Comparison of ENCODE assay signal across 21 cellular contexts in genomic region chr9:83701286-83701685, GRCh38. TPM values are rescaled to one million over a fixed set of nuclear protein-coding genes. Genes with fewer than 3 reads are reported as not detected.
DNase-seq lines count a peak whose midpoint lies in the region; ATAC-seq, FAIRE-seq and TF ChIP-seq lines count a peak whose summit lies in the region.
"Had no signal": no experiment of that assay in that cellular context is flagged by ENCODE, and none has a peak within 500 bp of the region (broad histone marks: within the 10 kb centered on the region; RNA-seq: fewer than 3 reads in every experiment).

No MANE protein-coding gene starts in this region.

- dilution Hi-C loops in endothelial cell of umbilical vein (cut with MboI; ENCODE audit: extremely low pct_ligation_motif_present, low sequenced_read_pairs): no loop called here

- peak overlapping the region; percentile 91 for H3K4me2 ChIP-seq in Loucy (ENCODE audit: low read depth, low read length, poor library complexity, severe bottlenecking)
- peak overlapping the region; percentile 46 for H3K4me2 ChIP-seq in endothelial cell of umbilical vein (ENCODE audit: insufficient read depth, low read length)

- BruUV-seq in endothelial cell of umbilical vein (replicated peaks; lab: Mats Ljungman, UMichigan): no TSS peak

- H3K79me2 ChIP-seq in Loucy (ENCODE audit: insufficient read depth, low read length) (peaks cover 100% of the 10 kb centered on the region), endothelial cell of umbilical vein (ENCODE audit: control insufficient read depth, insufficient read depth, low read length) (peaks cover 100% of the 10 kb centered on the region)

- TF ChIP-seq POLR2A in endothelial cell of umbilical vein (IDR thresholded peaks at IDR 0.05; ENCODE audit: low read depth, low read length): no peak

- H3K4me3 Mint-ChIP-seq in activated naive CD8-positive, alpha-beta T cell: peak overlapping the region; percentile 35
- H3K4me3 Mint-ChIP-seq in activated naive CD8-positive, alpha-beta T cell treated with anti-CD3 and anti-CD28 coated beads for 36 hours: no peak overlapping the region

- H4K20me1 ChIP-seq in Loucy (ENCODE audit: insufficient read depth, low read length, poor library complexity, severe bottlenecking) (peaks cover 97% of the 10 kb centered on the region), endothelial cell of umbilical vein (replicated peaks; ENCODE audit: control insufficient read depth, extremely low read depth, insufficient read depth, low read length) (peaks cover 25% of the 10 kb centered on the region)

- H3K4me3 ChIP-seq in Loucy (ENCODE audit: low read length, poor library complexity, severe bottlenecking): peak overlapping the region; percentile 90
- H3K4me3 ChIP-seq in endothelial cell of umbilical vein (replicated peaks in 1 of 3; ENCODE audit: insufficient read depth in 1 of 3, low read depth in 1 of 3, low read length in 3 of 3): no peak overlapping the region
- H3K4me3 ChIP-seq in thoracic aorta: peak overlapping the region; percentile 6
- H3K4me3 ChIP-seq: body of pancreas, dorsolateral prefrontal cortex, HAP-1, K562, SK-N-MC, testis had no signal

- peak overlapping the region; percentile 50 for H3K27ac Mint-ChIP-seq in activated naive CD8-positive, alpha-beta T cell
- H3K27ac Mint-ChIP-seq in activated naive CD8-positive, alpha-beta T cell treated with anti-CD3 and anti-CD28 coated beads for 36 hours: no peak overlapping the region

- H3K27me3 ChIP-seq in Loucy (ENCODE audit: insufficient read depth, low read length, poor library complexity, severe bottlenecking) (no peaks in the 10 kb centered on the region), endothelial cell of umbilical vein (ENCODE audit: control insufficient read depth in 2 of 2, insufficient read depth in 2 of 2, low read length in 2 of 2) (no peaks in the 10 kb centered on the region), thoracic aorta (replicated peaks; ENCODE audit: insufficient read depth) (no peaks in the 10 kb centered on the region)
- H3K27me3 ChIP-seq: body of pancreas, dorsolateral prefrontal cortex, testis had no signal

- peaks cover 12% of the 10 kb centered on the region for H3K36me3 Mint-ChIP-seq in activated naive CD8-positive, alpha-beta T cell
- H3K36me3 Mint-ChIP-seq in activated naive CD8-positive, alpha-beta T cell treated with anti-CD3 and anti-CD28 coated beads for 36 hours: peaks cover 29% of the 10 kb centered on the region

- H3K4me1 ChIP-seq in Loucy (ENCODE audit: insufficient read depth, low read length, poor library complexity, severe bottlenecking) (peaks cover 60% of the 10 kb centered on the region), endothelial cell of umbilical vein (ENCODE audit: control insufficient read depth, extremely low read depth, insufficient read depth, low read length) (peaks cover 43% of the 10 kb centered on the region), thoracic aorta (ENCODE audit: control insufficient read depth in 1 of 2, low read depth in 2 of 2) (peaks cover 38 to 54% of the 10 kb centered on the region in 2 donors)

- H3K9me1 ChIP-seq in endothelial cell of umbilical vein (replicated peaks; ENCODE audit: control insufficient read depth, extremely low read depth, insufficient read depth, low read length): no peaks in the 10 kb centered on the region

- intact Hi-C loops in endothelial cell of umbilical vein (cut with micrococcal nuclease): loop anchor here (1.0 kb wide), 1 partner anchor 35 kb away; no protein-coding TSS in a partner anchor

- H3K9ac ChIP-seq in Loucy (ENCODE audit: low read depth, low read length, poor library complexity, severe bottlenecking): no peak overlapping the region
- peak overlapping the region; percentile 14 for H3K9ac ChIP-seq in endothelial cell of umbilical vein (replicated peaks; ENCODE audit: extremely low read depth, insufficient read depth, low read length)

- FAIRE-seq in endothelial cell of umbilical vein (lab: Jason Lieb, UNC): no peak
- FAIRE-seq: TTC549 had no signal

- no peak for DNase-seq in activated naive CD8-positive, alpha-beta T cell treated with anti-CD3 and anti-CD28 coated beads for 36 hours
- DNase-seq in endothelial cell of umbilical vein (ENCODE audit: low read depth, low spot score) (no peak), thoracic aorta (ENCODE audit: low spot score) (no peak), NCI-H774 (lab: John Stamatoyannopoulos, UW) (no peak)
- DNase-seq: activated CD4-positive, alpha-beta T cell treated with anti-CD3 and anti-CD28 coated beads, Interleukin-2, amount 50 U/mL, for 4 hours; body of pancreas; COR-L47; dorsolateral prefrontal cortex; GF-D8; NCI-H1105 treated with DMSO at 0.1 percent for 48 hours; NCI-H2227 treated with DMSO at 0.1 percent for 48 hours; retina; testis had no signal

- no peaks in the 10 kb centered on the region for H3K27me3 Mint-ChIP-seq in activated naive CD8-positive, alpha-beta T cell
- H3K27me3 Mint-ChIP-seq in activated naive CD8-positive, alpha-beta T cell treated with anti-CD3 and anti-CD28 coated beads for 36 hours: no peaks in the 10 kb centered on the region

- peaks cover 87% of the 10 kb centered on the region for H3K4me1 Mint-ChIP-seq in activated naive CD8-positive, alpha-beta T cell (ENCODE audit: low read depth)
- H3K4me1 Mint-ChIP-seq in activated naive CD8-positive, alpha-beta T cell treated with anti-CD3 and anti-CD28 coated beads for 36 hours: peaks cover 60% of the 10 kb centered on the region

- H3K9me3 Mint-ChIP-seq in activated naive CD8-positive, alpha-beta T cell (ENCODE audit: low read depth): no peaks in the 10 kb centered on the region
- no peaks in the 10 kb centered on the region for H3K9me3 Mint-ChIP-seq in activated naive CD8-positive, alpha-beta T cell treated with anti-CD3 and anti-CD28 coated beads for 36 hours

- H3K9me2 ChIP-seq in Loucy (replicated peaks; ENCODE audit: low read depth, low read length): no peaks in the 10 kb centered on the region

- POLR2A ChIA-PET in endothelial cell of umbilical vein (lab: Charles Lee): no interaction called here

- H3K36me3 ChIP-seq in Loucy (ENCODE audit: insufficient read depth, low read length): no peaks in the 10 kb centered on the region
- H3K36me3 ChIP-seq in endothelial cell of umbilical vein (ENCODE audit: control insufficient read depth in 2 of 2, extremely low read depth in 1 of 2, insufficient read depth in 2 of 2, low read length in 2 of 2): no peaks in the 10 kb centered on the region
- H3K36me3 ChIP-seq in thoracic aorta: no peaks in the 10 kb centered on the region
- H3K36me3 ChIP-seq: HAP-1 had no signal

- no peaks in the 10 kb centered on the region for H3F3A ChIP-seq in Loucy (ENCODE audit: low read depth)

- TF ChIP-seq CTCF in Loucy (conservative IDR thresholded peaks at IDR 0.05; ENCODE audit: low read length) (no peak), endothelial cell of umbilical vein (IDR thresholded peaks at IDR 0.05; ENCODE audit: extremely low read depth in 1 of 2, insufficient read depth in 1 of 2, low read depth in 1 of 2, low read length in 2 of 2) (no peak), thoracic aorta (IDR thresholded peaks at IDR 0.05) (no peak)

- CTCF ChIA-PET in endothelial cell of umbilical vein (lab: Charles Lee): no interaction called here

- ATAC-seq in thoracic aorta (ENCODE audit: insufficient number of reproducible peaks, low FRiP score, low read depth): no peak
- ATAC-seq in HG03135 (IDR thresholded peaks at IDR 0.05; ENCODE audit: unreplicated experiment): no peak
- ATAC-seq in GM21723 (IDR thresholded peaks at IDR 0.05; ENCODE audit: unreplicated experiment): no peak
- ATAC-seq: K562 had no signal

- H2AFZ ChIP-seq in Loucy (ENCODE audit: low read length): no peak overlapping the region
- H2AFZ ChIP-seq in endothelial cell of umbilical vein (ENCODE audit: low read depth, low read length): no peak overlapping the region

- H3K27ac ChIP-seq in endothelial cell of umbilical vein (ENCODE audit: insufficient read depth, low read depth, low read length) (peak overlapping the region; percentile 57), thoracic aorta (peak overlapping the region in 1 of 2 donors; percentile 53)
- H3K27ac ChIP-seq: body of pancreas, dorsolateral prefrontal cortex, SK-N-MC, testis had no signal

- H3K9me3 ChIP-seq in Loucy (ENCODE audit: insufficient read depth, low read depth, low read length) (no peaks in the 10 kb centered on the region), endothelial cell of umbilical vein (replicated peaks; ENCODE audit: control insufficient read depth, insufficient read depth, low read length) (no peaks in the 10 kb centered on the region), thoracic aorta (no peaks in the 10 kb centered on the region)
- H3K9me3 ChIP-seq: body of pancreas, HAP-1, testis had no signal

TF ChIP-seq in endothelial cell of umbilical vein, 7 proteins besides CTCF, POLR2A, EP300 and RAD21:
- TF ChIP-seq MAX (IDR thresholded peaks at IDR 0.05; ENCODE audit: insufficient read depth, insufficient read length) (no peak), POLR2AphosphoS5 (IDR thresholded peaks at IDR 0.05; ENCODE audit: insufficient read depth, low read depth, low read length) (no peak)

RNA-seq across cellular contexts. Expression of gene UBQLN1, which starts 6.5 kb away (rescaled TPM):
- total RNA-seq in activated naive CD8-positive, alpha-beta T cell treated with anti-CD3 and anti-CD28 coated beads for 36 hours: 10 to 100 TPM; 88.9 to 92.9 TPM
- total RNA-seq in endothelial cell of umbilical vein (101 and 110 TPM in 2 replicates), thoracic aorta (100 to 1,000 TPM in 1 of 2 donors, 10 to 100 TPM in 1; 88.1 to 107 TPM)
- polyA plus RNA-seq in endothelial cell of umbilical vein: 61.1 and 66.1 TPM in 2 replicates
- polyA plus RNA-seq in endothelial cell of umbilical vein (2011; cell fraction: cytosol; rRNA removed): 83.0 and 83.4 TPM in 2 replicates
- polyA plus RNA-seq in endothelial cell of umbilical vein (2011; cell fraction: nucleus; rRNA removed): 87.2 and 97.7 TPM in 2 replicates
- polyA plus RNA-seq in endothelial cell of umbilical vein (2012): 88.8 and 111 TPM in 2 replicates
- 209 and 217 TPM in 2 replicates for polyA minus RNA-seq in endothelial cell of umbilical vein
- polyA minus RNA-seq in endothelial cell of umbilical vein (2011; cell fraction: cytosol; rRNA and poly(A)+ RNA removed): 108 TPM
- polyA minus RNA-seq in endothelial cell of umbilical vein (2011; cell fraction: nucleus; rRNA and poly(A)+ RNA removed): 110 and 120 TPM in 2 replicates

Comparison
In these comparisons a context has a peak if more than half of its experiments do, and no peak if none do; other contexts are left out.
1. H3K4me3 ChIP-seq: peak in Loucy (single experiment) and thoracic aorta (single experiment); none in endothelial cell of umbilical vein (0 of 3).